ENCODE assay signal across 14 cellular contexts in the genomic region with DNA sequence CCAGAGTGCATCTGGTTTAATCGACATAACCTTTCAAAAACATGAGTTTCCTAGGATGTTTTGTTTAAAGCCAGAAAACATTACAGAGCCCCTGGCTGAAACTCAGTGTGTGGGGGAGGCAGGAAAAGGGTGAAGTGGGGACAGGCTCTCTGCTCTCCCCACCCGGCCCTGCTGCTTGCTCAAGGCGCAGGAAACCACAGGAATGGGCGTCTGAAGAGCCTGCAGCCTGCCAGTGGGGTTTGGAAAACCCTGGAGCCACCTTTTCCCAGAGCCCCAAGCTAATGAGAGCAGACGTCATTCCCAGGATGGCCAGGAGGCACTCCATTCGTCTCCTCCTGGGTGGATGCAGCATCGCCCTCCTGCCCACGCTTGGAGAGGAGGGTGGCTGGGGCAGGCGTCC.
A peak's percentile ranks its signal among the peaks of the same experiment; 100 is the strongest.
DNase-seq lines count a peak whose midpoint lies in the region; ATAC-seq and TF ChIP-seq lines count a peak whose summit lies in the region.
"Had no signal": no experiment of that assay in that cellular context is flagged by ENCODE, and none has a peak within 500 bp of the region (broad histone marks: within the 10 kb centered on the region; RNA-seq: fewer than 3 reads in every experiment).

No MANE protein-coding gene starts in this region.

- TF ChIP-seq CTCF in AG04449 (IDR thresholded peaks at IDR 0.05; ENCODE audit: insufficient read depth, low read length, missing control alignments) = no peak
- TF ChIP-seq CTCF in body of pancreas (IDR thresholded peaks at IDR 0.05) = no peak

- no peak overlapping the region for H3K4me3 Mint-ChIP-seq in activated T-cell treated with anti-CD3 and anti-CD28 coated beads, Interleukin-2, amount 50 U/mL, for 4 hours
- H3K4me3 Mint-ChIP-seq: activated CD4-positive, alpha-beta memory T cell treated with anti-CD3 and anti-CD28 coated beads, Interleukin-2, amount 10 ng/mL, durations not matched to agents 7 days and 5 days; activated naive CD4-positive, alpha-beta T cell treated with anti-CD3 and anti-CD28 coated beads, Interleukin-2, amount 10 ng/mL, durations not matched to agents 7 days and 5 days; T-helper 17 cell had no signal

- CTCF ChIA-PET in AG04449 (lab: Yijun Ruan, JAX) = interaction anchor here (1.4 to 2.9 kb wide), 2 partner anchors 10 to 21 kb away, joined by 3 to 13 read pairs; no protein-coding TSS in a partner anchor

- no peak for TF ChIP-seq POLR2A in body of pancreas (IDR thresholded peaks at IDR 0.05)

- H3K4me3 ChIP-seq in AG04449 (ENCODE audit: low read depth, low read length) (no peak overlapping the region), H7 (ENCODE audit: insufficient read depth, low read depth, low read length) (no peak overlapping the region), body of pancreas (no peak overlapping the region)
- H3K4me3 ChIP-seq: tibial artery had no signal

- H3K36me3 ChIP-seq in H7 (replicated peaks; ENCODE audit: control insufficient read depth, insufficient read depth, low read length) (no peaks in the 10 kb centered on the region), body of pancreas (replicated peaks in 1 of 2; ENCODE audit: insufficient read depth in 1 of 2, low read depth in 2 of 2) (no peaks in the 10 kb centered on the region)
- H3K36me3 ChIP-seq: tibial artery had no signal

- no peaks in the 10 kb centered on the region for H3K9me3 ChIP-seq in body of pancreas
- H3K9me3 ChIP-seq: tibial artery had no signal

- DNase-seq in AG04449 (ENCODE audit: low read depth, low spot score) = peak; percentile 70
- DNase-seq in H7 = peak; percentile 74
- peak in 3 of 4 donors; percentile 17 to 52 (median 31) for DNase-seq in body of pancreas
- peak; percentile 71 for DNase-seq in iris pigment epithelial cell (ENCODE audit: low read depth)
- no peak for DNase-seq in activated T-cell treated with anti-CD3 and anti-CD28 coated beads, Interleukin-2, amount 50 U/mL, for 4 hours
- no peak for DNase-seq in middle frontal gyrus (ENCODE audit: extremely low spot score, low spot score)
- DNase-seq: activated CD4-positive, alpha-beta memory T cell treated with anti-CD3 and anti-CD28 coated beads, Interleukin-2, amount 10 ng/mL, durations not matched to agents 7 days and 5 days; activated naive CD4-positive, alpha-beta T cell treated with anti-CD3 and anti-CD28 coated beads, Interleukin-2, amount 10 ng/mL, durations not matched to agents 7 days and 5 days; C1 segment of cervical spinal cord; NCI-H1436 treated with DMSO at 0.1 percent for 48 hours; T-helper 17 cell had no signal

- H3K4me1 ChIP-seq in body of pancreas = no peaks in the 10 kb centered on the region
- H3K4me1 ChIP-seq: tibial artery had no signal

- H3K27me3 ChIP-seq in H7 (ENCODE audit: control insufficient read depth, insufficient read depth, low read length) (no peaks in the 10 kb centered on the region), body of pancreas (no peaks in the 10 kb centered on the region)

- ATAC-seq in body of pancreas (peak; percentile 51), HG03378 (IDR thresholded peaks at IDR 0.05; ENCODE audit: unreplicated experiment) (no peak), HG03108 (IDR thresholded peaks at IDR 0.05; ENCODE audit: unreplicated experiment) (no peak)
- ATAC-seq in activated T-cell treated with anti-CD3 and anti-CD28 coated beads, Interleukin-2, amount 50 U/mL, for 4 hours = no peak
- ATAC-seq: T-helper 17 cell had no signal

- POLR2A ChIA-PET in AG04449 (lab: Yijun Ruan, JAX) = no interaction called here

- no peaks in the 10 kb centered on the region for H3K4me1 Mint-ChIP-seq in activated T-cell treated with anti-CD3 and anti-CD28 coated beads, Interleukin-2, amount 50 U/mL, for 4 hours (ENCODE audit: low read depth)
- H3K4me1 Mint-ChIP-seq: activated CD4-positive, alpha-beta memory T cell treated with anti-CD3 and anti-CD28 coated beads, Interleukin-2, amount 10 ng/mL, durations not matched to agents 7 days and 5 days had no signal

- peaks cover 33% of the 10 kb centered on the region for H3K27me3 Mint-ChIP-seq in activated T-cell treated with anti-CD3 and anti-CD28 coated beads, Interleukin-2, amount 50 U/mL, for 4 hours (ENCODE audit: low read depth)

- no peaks in the 10 kb centered on the region for H3K36me3 Mint-ChIP-seq in activated T-cell treated with anti-CD3 and anti-CD28 coated beads, Interleukin-2, amount 50 U/mL, for 4 hours (ENCODE audit: insufficient read depth)
- H3K36me3 Mint-ChIP-seq: activated naive CD4-positive, alpha-beta T cell treated with anti-CD3 and anti-CD28 coated beads, Interleukin-2, amount 10 ng/mL, durations not matched to agents 7 days and 5 days had no signal

- 25 to 36% methylated on average over 7 to 9 of the region's 9 CpGs for WGBS in body of pancreas, 2 donors

- no peaks in the 10 kb centered on the region for H3K9me3 Mint-ChIP-seq in activated T-cell treated with anti-CD3 and anti-CD28 coated beads, Interleukin-2, amount 50 U/mL, for 4 hours
- H3K9me3 Mint-ChIP-seq: activated CD4-positive, alpha-beta memory T cell treated with anti-CD3 and anti-CD28 coated beads, Interleukin-2, amount 10 ng/mL, durations not matched to agents 7 days and 5 days; activated naive CD4-positive, alpha-beta T cell treated with anti-CD3 and anti-CD28 coated beads, Interleukin-2, amount 10 ng/mL, durations not matched to agents 7 days and 5 days had no signal

- H3K27ac ChIP-seq in body of pancreas = no peak overlapping the region
- H3K27ac ChIP-seq: tibial artery had no signal

- intact Hi-C loops in body of pancreas (cut with DNase I) = no loop called here

Comparison
In these comparisons a context has a peak if more than half of its experiments do, and no peak if none do; other contexts are left out.
1. DNase-seq: peak in AG04449 (single experiment), H7 (single experiment), body of pancreas (3 of 4) and iris pigment epithelial cell (single experiment); none in activated T-cell treated with anti-CD3 and anti-CD28 coated beads, Interleukin-2, amount 50 U/mL, for 4 hours (single experiment) and middle frontal gyrus (single experiment).